ENCODE assay signal across 8 cellular contexts in genomic region chr16:57576429-57576870, GRCh38. TPM values are rescaled to one million over a fixed set of nuclear protein-coding genes. Genes with fewer than 3 reads are reported as not detected.
DNase-seq lines count a peak whose midpoint lies in the region; TF ChIP-seq lines count a peak whose summit lies in the region.

No MANE protein-coding gene starts in this region.

- no peaks in the 10 kb centered on the region for H3K9me2 ChIP-seq in DOHH2 (replicated peaks; ENCODE audit: control insufficient read depth, low read length)

- peak; percentile 92 for TF ChIP-seq CTCF in DOHH2 (IDR thresholded peaks at IDR 0.05; ENCODE audit: low read depth, low read length, poor library complexity, severe bottlenecking)
- TF ChIP-seq CTCF in H9 (conservative IDR thresholded peaks at IDR 0.05): peak; percentile 93

- H3K18ac ChIP-seq in H9 (ENCODE audit: insufficient read length, low read depth, low read length): no peak overlapping the region

- no peak overlapping the region for H3T11ph ChIP-seq in H9 (ENCODE audit: low read length)

- H3K9me3 ChIP-seq in DOHH2 (ENCODE audit: control insufficient read depth, insufficient read depth, low read length) (no peaks in the 10 kb centered on the region), H9 (ENCODE audit: control insufficient read depth, low read depth, low read length) (no peaks in the 10 kb centered on the region)

- H2BK15ac ChIP-seq in H9 (ENCODE audit: low read depth, low read length): no peak overlapping the region

- H3K56ac ChIP-seq in H9 (ENCODE audit: insufficient read length, low read depth, low read length): no peak overlapping the region

- no peak overlapping the region for H4K91ac ChIP-seq in H9 (ENCODE audit: insufficient read length, low read depth, low read length)

- H4K5ac ChIP-seq in H9 (ENCODE audit: insufficient read length, low read depth, low read length): no peak overlapping the region

- H3K4me1 Mint-ChIP-seq in H9: peaks cover 0 to 2% of the 10 kb centered on the region in 2 experiments; a peak in 2 of 4 replicates

- no peaks in the 10 kb centered on the region for H3K36me3 ChIP-seq in DOHH2 (ENCODE audit: control insufficient read depth, low read length)

- WGBS in H9 (ENCODE audit: extremely low coverage, insufficient read length, low lambda C conversion rate): no CpG with 5 or more reads among the region's 16 CpGs

- no peak overlapping the region for H3K27ac Mint-ChIP-seq in H9

- no peak overlapping the region for H2BK5ac ChIP-seq in H9 (ENCODE audit: insufficient read length, low read length)

- no peak overlapping the region for H2BK12ac ChIP-seq in H9 (ENCODE audit: insufficient read length, low read depth, low read length)

- H3K23me2 ChIP-seq in H9 (ENCODE audit: insufficient read length, low read depth, low read length, poor library complexity, severe bottlenecking): no peaks in the 10 kb centered on the region

- H3K27me3 Mint-ChIP-seq in H9 (ENCODE audit: low read depth): peaks cover 28% of the 10 kb centered on the region

- H3K4me3 Mint-ChIP-seq in H9: no peak overlapping the region

- H3K79me2 ChIP-seq in DOHH2 (ENCODE audit: control insufficient read depth, low read length) (no peaks in the 10 kb centered on the region), H9 (ENCODE audit: insufficient read depth, low read length) (no peaks in the 10 kb centered on the region)

- no peak overlapping the region for H2BK20ac ChIP-seq in H9 (ENCODE audit: low read depth, low read length, poor library complexity, severe bottlenecking)

- no peak overlapping the region for H4K8ac ChIP-seq in H9 (replicated peaks; ENCODE audit: insufficient read length, low read depth, low read length)

- no peak overlapping the region for H3K23ac ChIP-seq in H9 (ENCODE audit: insufficient read length, low read depth, low read length)

- H3K27ac ChIP-seq in DOHH2 (ENCODE audit: low read depth, low read length) (no peak overlapping the region), H9 (ENCODE audit: insufficient read length, low read depth, low read length) (no peak overlapping the region)

- peaks cover 10% of the 10 kb centered on the region for H3K4me1 ChIP-seq in DOHH2 (ENCODE audit: control insufficient read depth, low read length)
- no peaks in the 10 kb centered on the region for H3K4me1 ChIP-seq in H9 (ENCODE audit: insufficient read depth, low read length)

- H2AK5ac ChIP-seq in H9 (ENCODE audit: insufficient read length, low read length): no peak overlapping the region

- H3K27me3 ChIP-seq in DOHH2 (ENCODE audit: control insufficient read depth, low read length): peaks cover 4% of the 10 kb centered on the region; the same call in 1 of the 2 replicates
- H3K27me3 ChIP-seq in H9 (ENCODE audit: insufficient read depth, low read length): no peaks in the 10 kb centered on the region

- H2AFZ ChIP-seq in H9 (ENCODE audit: low read length): no peak overlapping the region

- peak; percentile 82 for DNase-seq in H9
- DNase-seq in NCI-H146 treated with DMSO at 0.1 percent for 48 hours (lab: John Stamatoyannopoulos, UW; ENCODE audit: unreplicated experiment): peak; percentile 4
- DNase-seq in T-helper 22 cell (ENCODE audit: low read depth): peak; percentile 38
- DNase-seq in anterior cingulate cortex (lab: John Stamatoyannopoulos, UW): peak in 54 of 58 donors; percentile 6 to 89 (median 49)
- DNase-seq in hippocampal formation (lab: John Stamatoyannopoulos, UW): peak; percentile 47
- peak; percentile 39 for DNase-seq in smooth muscle cell of the brain vasculature (ENCODE audit: low read depth, low spot score)
- no peak for DNase-seq in NCI-H1048 (lab: John Stamatoyannopoulos, UW)

- H3F3A ChIP-seq in DOHH2 (ENCODE audit: control insufficient read depth, insufficient read depth): no peaks in the 10 kb centered on the region

- H2BK120ac ChIP-seq in H9 (ENCODE audit: low read depth, low read length, poor library complexity, severe bottlenecking): no peak overlapping the region

- no peak overlapping the region for H3K4ac ChIP-seq in H9 (ENCODE audit: low read depth, low read length)

- H3K9ac ChIP-seq in H9 (ENCODE audit: extremely low read depth, insufficient read length, low read length): no peak overlapping the region

- H3K9me3 Mint-ChIP-seq in H9: peaks cover 0 to 3% of the 10 kb centered on the region in 2 experiments; a peak in 1 of 5 replicates

- no peak overlapping the region for H3K4me2 ChIP-seq in DOHH2 (ENCODE audit: low read length)
- no peak overlapping the region for H3K4me2 ChIP-seq in H9 (ENCODE audit: insufficient read depth, insufficient read length, low read length)

- peaks cover 0 to 2% (median 0%) of the 10 kb centered on the region in 3 experiments; a peak in 2 of 7 replicates for H3K36me3 Mint-ChIP-seq in H9 (ENCODE audit: insufficient read depth in 1 of 3, low read depth in 3 of 3)

- H3K4me3 ChIP-seq in DOHH2 (ENCODE audit: low read length): no peak overlapping the region

- H3K79me1 ChIP-seq in H9 (ENCODE audit: insufficient read depth, low read depth, low read length, poor library complexity, severe bottlenecking): no peaks in the 10 kb centered on the region

- no peak overlapping the region for H3K14ac ChIP-seq in H9 (ENCODE audit: insufficient read depth, low read length)

- H4K20me1 ChIP-seq in DOHH2 (ENCODE audit: control insufficient read depth, insufficient read depth, low read depth, low read length) (no peaks in the 10 kb centered on the region), H9 (ENCODE audit: control insufficient read depth, insufficient read depth, insufficient read length) (no peaks in the 10 kb centered on the region)

RNA-seq across cellular contexts. Expression of gene ADGRG5, which starts 34.0 kb away (rescaled TPM):
- 11.7 and 12.1 TPM in 2 replicates for total RNA-seq in H9 (2021)

RNA-seq across cellular contexts. Expression of gene CCDC102A, which starts 40.1 kb away (rescaled TPM):
- 6.6 and 8.2 TPM in 2 replicates for total RNA-seq in H9 (2021)

RNA-seq across cellular contexts. Expression of gene ADGRG1, which starts 52.0 kb away (rescaled TPM):
- total RNA-seq in H9 (2021): 0.57 and 1.1 TPM in 2 replicates
